Comparison of ENCODE assay signal across 12 cellular contexts in the genomic region with DNA sequence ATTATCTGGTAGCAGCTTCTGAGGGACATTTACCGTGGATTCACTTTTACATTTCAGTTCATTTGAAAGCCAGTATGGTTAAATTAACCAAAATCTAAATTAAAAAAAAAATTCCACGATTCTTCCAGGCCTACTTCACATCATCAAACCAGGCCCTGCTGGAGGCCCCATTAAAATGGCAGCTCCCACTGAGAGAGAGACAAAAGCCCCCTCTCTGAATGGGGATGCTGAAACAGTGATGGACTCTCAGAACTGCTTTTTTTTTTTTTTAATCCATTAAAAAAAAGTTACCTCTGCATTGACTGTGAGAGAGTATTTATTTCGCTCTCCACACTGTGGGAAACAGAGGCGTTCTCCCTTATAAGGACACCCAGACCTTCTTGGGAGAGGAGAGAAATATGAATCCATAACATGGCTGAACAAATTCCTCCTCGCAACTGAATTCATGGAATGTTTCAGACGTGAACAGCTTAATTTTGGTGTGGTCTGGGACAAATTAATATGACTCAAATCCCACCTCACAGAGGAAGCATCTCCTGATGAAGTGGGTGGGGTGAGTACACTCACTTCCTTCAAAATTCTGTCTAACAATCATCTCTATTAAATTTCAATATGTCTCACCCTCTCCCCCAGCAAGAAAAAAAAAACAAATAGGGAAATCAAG.
A peak's percentile ranks its signal among the peaks of the same experiment; 100 is the strongest.
DNase-seq lines count a peak whose midpoint lies in the region; ATAC-seq and TF ChIP-seq lines count a peak whose summit lies in the region.
"Had no signal": no experiment of that assay in that cellular context is flagged by ENCODE, and none has a peak within 500 bp of the region (broad histone marks: within the 10 kb centered on the region; RNA-seq: fewer than 3 reads in every experiment).

No MANE protein-coding gene starts in this region.

- intact Hi-C loops in Panc1 (cut with micrococcal nuclease; ENCODE audit: unreplicated experiment) (no loop called here), aorta (cut with DNase I) (loop anchor here in 1 of 2 donors (10.0 kb wide), 1 partner anchor 199 kb away; no protein-coding TSS in a partner anchor)
- intact Hi-C loops in activated naive CD4-positive, alpha-beta T cell treated with anti-CD3 and anti-CD28 coated beads for 36 hours (cut with micrococcal nuclease) = no loop called here

- H3K36me3 ChIP-seq in Panc1 (ENCODE audit: control insufficient read depth, insufficient read depth, low read length) (no peaks in the 10 kb centered on the region), aorta (ENCODE audit: control insufficient read depth in 1 of 2, insufficient read depth in 2 of 2, low read length in 1 of 2) (no peaks in the 10 kb centered on the region)

- H3K27ac ChIP-seq in Panc1 (ENCODE audit: low read length) = peak overlapping the region; percentile 75
- no peak overlapping the region for H3K27ac ChIP-seq in aorta (ENCODE audit: low read depth in 1 of 2, low read length in 2 of 2)

- BruUV-seq in Panc1 (replicated peaks; lab: Mats Ljungman, UMichigan) = no TSS peak

- ATAC-seq in Panc1 (no peak), GM18502 (IDR thresholded peaks at IDR 0.05; ENCODE audit: poor library complexity, unreplicated experiment) (no peak), HG03460 (IDR thresholded peaks at IDR 0.05; ENCODE audit: unreplicated experiment) (no peak), aorta (ENCODE audit: low FRiP score) (no peak)

- peaks cover 45% of the 10 kb centered on the region for H3K4me1 Mint-ChIP-seq in neural crest cell
- peaks cover 3% of the 10 kb centered on the region for H3K4me1 Mint-ChIP-seq in activated naive CD4-positive, alpha-beta T cell treated with anti-CD3 and anti-CD28 coated beads for 36 hours (ENCODE audit: low read depth)

- peak overlapping the region in 1 of 2 experiments; percentile 40; a peak in 1 of 4 replicates for H3K4me3 ChIP-seq in Panc1 (ENCODE audit: low read depth in 2 of 2, low read length in 2 of 2)
- H3K4me3 ChIP-seq in epithelial cell of esophagus (ENCODE audit: low read length) = no peak overlapping the region
- no peak overlapping the region for H3K4me3 ChIP-seq in aorta (ENCODE audit: low read length in 2 of 2)

- no peaks in the 10 kb centered on the region for H3K9me3 Mint-ChIP-seq in neural crest cell
- no peaks in the 10 kb centered on the region for H3K9me3 Mint-ChIP-seq in activated naive CD4-positive, alpha-beta T cell treated with anti-CD3 and anti-CD28 coated beads for 36 hours

- TF ChIP-seq CTCF in Panc1 (IDR thresholded peaks at IDR 0.05) (no peak), epithelial cell of esophagus (IDR thresholded peaks at IDR 0.05; ENCODE audit: insufficient read depth, low read depth, low read length, missing control alignments) (no peak), neural crest cell (conservative IDR thresholded peaks at IDR 0.05) (no peak)

- POLR2A ChIA-PET in Panc1 (lab: Charles Lee) = interaction anchor here (0.5 to 0.7 kb wide), 2 partner anchors 20 to 460 kb away, joined by 3 read pairs; no protein-coding TSS in a partner anchor

- in situ Hi-C loops in Panc1 (cut with HindIII; ENCODE audit: low pct_unique_long_range_greater_than_20kb, low sequenced_read_pairs) = no loop called here

- no peak overlapping the region for H3K27ac Mint-ChIP-seq in neural crest cell (ENCODE audit: unreplicated experiment)
- H3K27ac Mint-ChIP-seq in activated naive CD4-positive, alpha-beta T cell treated with anti-CD3 and anti-CD28 coated beads for 36 hours = no peak overlapping the region

- peak; percentile 87 for DNase-seq in ELR (ENCODE audit: low read depth)
- DNase-seq in Panc1 (ENCODE audit: low read depth, low spot score) = no peak
- peak; percentile 79 for DNase-seq in epithelial cell of esophagus (ENCODE audit: low read depth)
- no peak for DNase-seq in neural crest cell (ENCODE audit: low read depth, low spot score)
- DNase-seq in activated naive CD4-positive, alpha-beta T cell treated with anti-CD3 and anti-CD28 coated beads for 36 hours = no peak
- no peak for DNase-seq in aorta
- DNase-seq: activated CD4-positive, CD25-positive, alpha-beta regulatory T cell treated with anti-CD3 and anti-CD28 coated beads, Interleukin-2, amount 50 U/mL, for 72 hours; activated gamma-delta T cell treated with Interleukin-2 at 50 U/mL for 16 hours; MM.1S; NCI-H524 had no signal

- H3K4me1 ChIP-seq in Panc1 (ENCODE audit: control insufficient read depth, insufficient read depth, low read length) (peaks cover 25% of the 10 kb centered on the region), aorta (ENCODE audit: control insufficient read depth in 1 of 2, insufficient read depth in 2 of 2, low read length in 2 of 2) (no peaks in the 10 kb centered on the region)

- H3K27me3 Mint-ChIP-seq in neural crest cell (ENCODE audit: low read depth) = peaks cover 3% of the 10 kb centered on the region
- peaks cover 5% of the 10 kb centered on the region for H3K27me3 Mint-ChIP-seq in activated naive CD4-positive, alpha-beta T cell treated with anti-CD3 and anti-CD28 coated beads for 36 hours (ENCODE audit: low read depth)

- peak overlapping the region; percentile 54 for H3K4me3 Mint-ChIP-seq in neural crest cell
- H3K4me3 Mint-ChIP-seq in activated naive CD4-positive, alpha-beta T cell treated with anti-CD3 and anti-CD28 coated beads for 36 hours = no peak overlapping the region

- no peaks in the 10 kb centered on the region for H3K9me3 ChIP-seq in Panc1 (ENCODE audit: control insufficient read depth, insufficient read depth, low read depth, low read length)
- H3K9me3 ChIP-seq in aorta (ENCODE audit: control insufficient read depth, low read length) = no peaks in the 10 kb centered on the region

- CTCF ChIA-PET in Panc1 (lab: Charles Lee) = no interaction called here
- CTCF ChIA-PET in activated naive CD4-positive, alpha-beta T cell treated with anti-CD3 and anti-CD28 coated beads for 36 hours (lab: Charles Lee) = interaction anchor here (0.6 to 0.8 kb wide), 2 partner anchors 12 to 865 kb away, joined by 3 to 4 read pairs; partner anchors contain the start of gene LRRD1

- 85 to 87% methylated on average over 6 of the region's 6 CpGs for WGBS in aorta, 2 donors

- H3K27me3 ChIP-seq in Panc1 (ENCODE audit: control insufficient read depth, insufficient read depth, low read length) = no peaks in the 10 kb centered on the region
- H3K27me3 ChIP-seq in aorta (ENCODE audit: control insufficient read depth in 1 of 2, insufficient read depth in 2 of 2, low read length in 1 of 2) = no peaks in the 10 kb centered on the region

- H3K36me3 Mint-ChIP-seq in neural crest cell (ENCODE audit: low read depth) = no peaks in the 10 kb centered on the region
- no peaks in the 10 kb centered on the region for H3K36me3 Mint-ChIP-seq in activated naive CD4-positive, alpha-beta T cell treated with anti-CD3 and anti-CD28 coated beads for 36 hours (ENCODE audit: low read depth)

Comparison
In these comparisons a context has a peak if more than half of its experiments do, and no peak if none do; other contexts are left out.
1. DNase-seq: peak in ELR (single experiment) and epithelial cell of esophagus (single experiment); none in Panc1 (single experiment), neural crest cell (single experiment), activated naive CD4-positive, alpha-beta T cell treated with anti-CD3 and anti-CD28 coated beads for 36 hours (single experiment) and aorta (0 of 2).